ENCODE assay signal across 9 cellular contexts in the genomic region with DNA sequence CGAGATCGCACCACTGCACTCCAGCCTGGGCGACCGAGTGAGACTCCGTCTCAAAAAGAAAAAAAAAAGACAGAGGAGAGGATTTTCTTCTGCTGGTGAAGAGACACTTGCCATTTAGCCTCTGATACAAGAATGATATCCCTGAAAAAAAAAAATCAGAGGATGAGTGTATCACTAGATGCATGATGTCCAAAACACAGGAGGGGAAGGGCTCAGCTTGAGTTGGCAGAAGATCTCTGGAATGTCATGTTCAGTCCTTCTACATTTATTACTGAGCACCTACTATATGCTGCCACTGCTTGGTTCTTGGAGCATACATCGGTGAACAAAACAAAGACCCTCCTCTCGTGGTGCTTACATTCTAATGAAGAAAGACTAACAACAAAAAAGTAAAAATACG. TPM values are rescaled to one million over a fixed set of nuclear protein-coding genes. Genes with fewer than 3 reads are reported as not detected.
"Had no signal": no experiment of that assay in that cellular context is flagged by ENCODE, and none has a peak within 500 bp of the region (broad histone marks: within the 10 kb centered on the region; RNA-seq: fewer than 3 reads in every experiment).

No MANE protein-coding gene starts in this region.

- H3K36me3 ChIP-seq: HAP-1 had no signal

- H3K27ac ChIP-seq: HL-60 had no signal

- ATAC-seq: GM23338, HCT116, K562 had no signal

- H3K4me3 ChIP-seq: GM23338, HAP-1, K562 had no signal

- H3K9me3 ChIP-seq: HAP-1 had no signal

- H2AFZ ChIP-seq: GM23338 had no signal

- DNase-seq: HFFc6, IMR-90 had no signal

- H3K4me1 ChIP-seq: HAP-1 had no signal

- H3K4me2 ChIP-seq: GM23338 had no signal

- FAIRE-seq: H1, H54, K562 had no signal

RNA-seq across cellular contexts. Expression of a gene that starts 10.9 kb away (rescaled TPM):
- total RNA-seq: HFFc6 had no signal
